ENCODE assay signal across 1 cellular context in the genomic region with DNA sequence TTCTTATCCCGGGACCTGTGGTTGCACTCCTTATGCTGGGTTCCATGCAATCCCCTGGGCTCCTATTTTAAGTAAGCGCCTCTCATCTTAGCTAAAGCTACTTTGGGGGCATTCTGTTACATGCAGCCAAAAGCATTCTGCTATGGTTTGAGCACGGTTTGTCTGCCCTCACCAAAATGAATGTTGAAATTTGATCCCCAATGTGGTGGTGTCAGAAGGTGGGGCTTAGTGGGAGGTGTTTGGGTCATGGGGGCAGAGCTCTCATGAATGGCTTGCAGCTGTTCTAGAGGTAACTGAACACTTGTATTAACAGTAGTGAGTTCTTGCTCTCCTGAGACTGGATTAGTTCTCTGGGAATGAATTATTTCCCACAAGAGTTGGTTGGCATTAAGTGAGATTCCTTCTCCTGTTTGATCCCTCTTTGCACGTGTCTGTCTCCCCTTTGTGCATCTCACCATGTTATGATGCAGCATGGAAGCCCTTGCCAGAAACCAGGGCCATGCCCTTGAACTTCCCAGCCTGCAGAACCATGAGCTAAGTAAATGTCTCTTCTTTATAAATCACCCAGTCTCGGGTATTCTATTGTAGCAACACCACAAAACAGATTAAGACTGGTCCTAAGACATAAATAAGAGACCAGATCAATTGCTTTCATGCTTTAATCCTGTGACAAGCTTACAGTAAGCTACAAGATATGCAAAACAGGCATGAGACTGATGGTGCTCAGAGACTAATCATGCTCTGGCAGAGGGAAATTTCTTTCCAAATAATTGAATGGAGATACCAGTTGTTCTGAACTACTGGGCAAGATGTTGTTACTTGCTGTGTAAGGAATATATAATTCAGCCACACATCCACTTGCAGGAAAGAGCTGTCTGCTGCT.
TF ChIP-seq lines count a peak whose summit lies in the region.

No MANE protein-coding gene starts in this region.

TF ChIP-seq in endothelial cell of umbilical vein, 7 proteins besides CTCF, POLR2A, EP300 and RAD21:
- no peak for TF ChIP-seq MYC (IDR thresholded peaks at IDR 0.05; ENCODE audit: low read depth, low read length)
- no peak for TF ChIP-seq EZH2 (IDR thresholded peaks at IDR 0.05; ENCODE audit: borderline replicate concordance, low read depth, low read length, severe bottlenecking)
- TF ChIP-seq JUN (IDR thresholded peaks at IDR 0.05; ENCODE audit: borderline replicate concordance, insufficient read depth, insufficient read length, low read depth) = no peak
- no peak for TF ChIP-seq POLR2AphosphoS5 (IDR thresholded peaks at IDR 0.05; ENCODE audit: insufficient read depth, low read depth, low read length)
- TF ChIP-seq GATA2 (IDR thresholded peaks at IDR 0.05; ENCODE audit: insufficient read depth, insufficient read length, low read depth, low read length) = no peak
- TF ChIP-seq, protein P1, sequence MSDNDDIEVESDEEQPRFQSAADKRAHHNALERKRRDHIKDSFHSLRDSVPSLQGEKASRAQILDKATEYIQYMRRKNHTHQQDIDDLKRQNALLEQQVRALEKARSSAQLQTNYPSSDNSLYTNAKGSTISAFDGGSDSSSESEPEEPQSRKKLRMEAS (IDR thresholded peaks at IDR 0.05; ENCODE audit: insufficient read depth, insufficient read length) = no peak
- TF ChIP-seq FOS (IDR thresholded peaks at IDR 0.05; ENCODE audit: borderline replicate concordance, insufficient read depth, low read length) = no peak
